2 cellular contexts compared by ENCODE assay signal in genomic region chr6:30211899-30212298, GRCh38.
TF ChIP-seq lines count a peak whose summit lies in the region.

No MANE protein-coding gene starts in this region.

TF ChIP-seq in SK-N-SH, 30 proteins besides CTCF, POLR2A, EP300 and RAD21 (continued from another document):
- TF ChIP-seq TEAD4 (IDR thresholded peaks at IDR 0.05; ENCODE audit: borderline replicate concordance, insufficient read depth) (no peak), SIN3A (IDR thresholded peaks at IDR 0.05; ENCODE audit: borderline replicate concordance, low read depth, low read length) (no peak), SMC3 (IDR thresholded peaks at IDR 0.05; ENCODE audit: low read depth, low read length) (no peak)

TF ChIP-seq in SK-N-SH treated with all-trans-retinoic acid at 6 μM for 48 hours, 23 proteins besides CTCF, POLR2A, EP300 and RAD21 (continued from another document):
- TF ChIP-seq RARB (CRISPR knock-in tag; IDR thresholded peaks at IDR 0.05) (no peak), CSRNP3 (CRISPR knock-in tag; IDR thresholded peaks at IDR 0.05) (no peak), PATZ1 (CRISPR knock-in tag; IDR thresholded peaks at IDR 0.05; ENCODE audit: borderline replicate concordance) (no peak), BACH2 (CRISPR knock-in tag; IDR thresholded peaks at IDR 0.05; ENCODE audit: borderline replicate concordance) (no peak), POU6F1 (CRISPR knock-in tag; IDR thresholded peaks at IDR 0.05; ENCODE audit: borderline replicate concordance, low read depth) (no peak), SNAI2 (CRISPR knock-in tag; IDR thresholded peaks at IDR 0.05) (no peak), CREB5 (CRISPR knock-in tag; IDR thresholded peaks at IDR 0.05; ENCODE audit: low read depth) (no peak), GLIS3 (CRISPR knock-in tag; IDR thresholded peaks at IDR 0.05) (no peak), TOX (CRISPR knock-in tag; IDR thresholded peaks at IDR 0.05; ENCODE audit: borderline replicate concordance) (no peak), PPARA (CRISPR knock-in tag; IDR thresholded peaks at IDR 0.05; ENCODE audit: borderline replicate concordance) (no peak)
